ENCODE assay signal across 9 cellular contexts in genomic region chr9:112061152-112061740, GRCh38.
DNase-seq lines count a peak whose midpoint lies in the region; ATAC-seq and TF ChIP-seq lines count a peak whose summit lies in the region.
"Had no signal": no experiment of that assay in that cellular context is flagged by ENCODE, and none has a peak within 500 bp of the region (broad histone marks: within the 10 kb centered on the region; RNA-seq: fewer than 3 reads in every experiment).

No MANE protein-coding gene starts in this region.

- DNase-seq in NK-92 treated with Interleukin-12 subunit alpha and Interleukin-12 subunit beta, amount 100 ng/mL, for 24 hours (lab: John Stamatoyannopoulos, UW) = peak; percentile 15
- DNase-seq in NK-92 (lab: John Stamatoyannopoulos, UW; ENCODE audit: unreplicated experiment) = no peak
- peak; percentile 99 for DNase-seq in HCEC 1CT
- peak; percentile 99 for DNase-seq in MV-4-11 (lab: John Stamatoyannopoulos, UW)
- DNase-seq in activated naive CD4-positive, alpha-beta T cell treated with anti-CD3 and anti-CD28 coated beads, Interleukin-2, amount 10 ng/mL, durations not matched to agents 7 days and 5 days = peak; percentile 64
- DNase-seq in heart right ventricle = peak; percentile 24 to 63
- peak; percentile 46 for DNase-seq in gastrocnemius medialis
- no peak for DNase-seq in NCI-H2081 (lab: John Stamatoyannopoulos, UW)

- peaks cover 35% of the 10 kb centered on the region for H3K4me1 Mint-ChIP-seq in activated naive CD4-positive, alpha-beta T cell treated with anti-CD3 and anti-CD28 coated beads, Interleukin-2, amount 10 ng/mL, durations not matched to agents 7 days and 5 days

- intact Hi-C loops in heart right ventricle (cut with DNase I) = no loop called here
- intact Hi-C loops in gastrocnemius medialis (cut with DNase I; ENCODE audit: low total_unique reads) = no loop called here

- CTCF ChIA-PET in activated naive CD4-positive, alpha-beta T cell treated with anti-CD3 and anti-CD28 coated beads, Interleukin-2, amount 10 ng/mL, durations not matched to agents 7 days and 5 days (lab: Charles Lee) = no interaction called here

- TF ChIP-seq CTCF in heart right ventricle (IDR thresholded peaks at IDR 0.05) (no peak), gastrocnemius medialis (IDR thresholded peaks at IDR 0.05 in 4 of 5, conservative IDR thresholded peaks at IDR 0.05 in 1 of 5) (no peak)

- TF ChIP-seq POLR2A in gastrocnemius medialis (IDR thresholded peaks at IDR 0.05) = peak in 1 of 2 donors; percentile 32

- H3K36me3 Mint-ChIP-seq in activated naive CD4-positive, alpha-beta T cell treated with anti-CD3 and anti-CD28 coated beads, Interleukin-2, amount 10 ng/mL, durations not matched to agents 7 days and 5 days = peaks cover 42% of the 10 kb centered on the region

- H3K4me3 Mint-ChIP-seq in activated naive CD4-positive, alpha-beta T cell treated with anti-CD3 and anti-CD28 coated beads, Interleukin-2, amount 10 ng/mL, durations not matched to agents 7 days and 5 days = no peak overlapping the region

- H3K27me3 ChIP-seq in heart right ventricle (no peaks in the 10 kb centered on the region), gastrocnemius medialis (no peaks in the 10 kb centered on the region)
- H3K27me3 ChIP-seq: cardiac muscle cell had no signal

- H3K9me3 Mint-ChIP-seq in activated naive CD4-positive, alpha-beta T cell treated with anti-CD3 and anti-CD28 coated beads, Interleukin-2, amount 10 ng/mL, durations not matched to agents 7 days and 5 days = no peaks in the 10 kb centered on the region

- ATAC-seq in heart right ventricle (peak; percentile 70 to 93 (median 86)), gastrocnemius medialis (peak; percentile 60 to 69)

- H3K4me1 ChIP-seq in heart right ventricle (peaks cover 0 to 90% (median 29%) of the 10 kb centered on the region in 9 donors), gastrocnemius medialis (peaks cover 7 to 15% of the 10 kb centered on the region in 2 donors)

- H3K36me3 ChIP-seq in heart right ventricle (peaks cover 0 to 14% (median 0%) of the 10 kb centered on the region in 9 donors), gastrocnemius medialis (no peaks in the 10 kb centered on the region)

- H3K9me3 ChIP-seq in heart right ventricle (no peaks in the 10 kb centered on the region), gastrocnemius medialis (no peaks in the 10 kb centered on the region)

- H3K27ac ChIP-seq in heart right ventricle (peak overlapping the region in 9 of 10 donors; percentile 62 to 91 (median 78)), gastrocnemius medialis (peak overlapping the region; percentile 64 to 73 (median 68))
- H3K27ac ChIP-seq: cardiac muscle cell had no signal

- H3K27me3 Mint-ChIP-seq in activated naive CD4-positive, alpha-beta T cell treated with anti-CD3 and anti-CD28 coated beads, Interleukin-2, amount 10 ng/mL, durations not matched to agents 7 days and 5 days = no peaks in the 10 kb centered on the region

- WGBS in heart right ventricle, 2 donors = 33 to 34% methylated on average over 3 of the region's 3 CpGs

- H3K4me3 ChIP-seq in heart right ventricle = no peak overlapping the region
- no peak overlapping the region for H3K4me3 ChIP-seq in gastrocnemius medialis
- H3K4me3 ChIP-seq: cardiac muscle cell had no signal

- in situ Hi-C loops in gastrocnemius medialis (cut with MboI; ENCODE audit: low sequenced_read_pairs in 4 of 4) = no loop called here

- H3K27ac Mint-ChIP-seq in activated naive CD4-positive, alpha-beta T cell treated with anti-CD3 and anti-CD28 coated beads, Interleukin-2, amount 10 ng/mL, durations not matched to agents 7 days and 5 days = peak overlapping the region; percentile 83

Comparison
In these comparisons a context has a peak if more than half of its experiments do, and no peak if none do; other contexts are left out.
1. DNase-seq: peak in NK-92 treated with Interleukin-12 subunit alpha and Interleukin-12 subunit beta, amount 100 ng/mL, for 24 hours (single experiment), HCEC 1CT (single experiment), MV-4-11 (single experiment), activated naive CD4-positive, alpha-beta T cell treated with anti-CD3 and anti-CD28 coated beads, Interleukin-2, amount 10 ng/mL, durations not matched to agents 7 days and 5 days (single experiment), heart right ventricle (2 of 2) and gastrocnemius medialis (2 of 2); none in NK-92 (single experiment) and NCI-H2081 (0 of 2).